In the genomic region with DNA sequence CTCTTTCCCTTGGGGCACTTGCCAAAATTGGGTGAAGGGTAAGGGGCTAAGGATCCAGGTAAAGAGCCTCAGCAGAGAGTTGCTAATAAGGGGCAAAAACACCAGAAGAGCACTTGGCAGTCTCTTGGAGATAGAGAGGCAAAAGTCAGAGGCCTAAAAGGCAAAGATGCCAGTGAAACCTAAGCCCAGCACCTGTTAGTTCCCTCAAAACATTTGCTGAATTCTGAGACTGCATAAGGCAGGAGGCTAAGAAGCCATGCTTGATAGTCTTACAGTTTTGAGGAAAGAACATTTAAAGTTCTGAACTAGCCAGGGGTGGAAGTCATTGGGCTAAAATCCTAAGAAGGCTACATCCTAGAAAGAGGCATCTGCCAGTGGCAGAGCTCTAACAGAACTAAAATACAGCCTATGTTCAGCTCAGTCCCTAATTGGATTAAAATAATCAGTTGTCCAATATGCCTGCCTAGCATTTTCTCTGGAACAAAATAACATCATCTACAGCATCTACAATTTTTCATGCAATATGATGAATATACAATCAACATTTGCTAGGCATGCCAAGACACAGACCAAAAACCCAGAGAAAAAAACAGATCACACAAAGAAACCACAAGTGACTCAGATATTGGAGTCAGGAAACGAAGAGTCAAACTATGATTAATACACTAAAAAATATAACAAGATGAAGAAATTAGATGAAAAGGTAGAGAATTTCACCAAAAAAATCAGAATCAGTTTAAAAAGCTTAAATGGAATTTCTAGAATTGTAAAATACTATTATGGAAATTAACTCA, we compare ENCODE assay signal across 19 cellular contexts. TPM values are rescaled to one million over a fixed set of nuclear protein-coding genes. Genes with fewer than 3 reads are reported as not detected.
DNase-seq lines count a peak whose midpoint lies in the region; ATAC-seq, FAIRE-seq and TF ChIP-seq lines count a peak whose summit lies in the region.
"Had no signal": no experiment of that assay in that cellular context is flagged by ENCODE, and none has a peak within 500 bp of the region (broad histone marks: within the 10 kb centered on the region; RNA-seq: fewer than 3 reads in every experiment).

No MANE protein-coding gene starts in this region.

- peak; percentile 73 for FAIRE-seq in keratinocyte (lab: Jason Lieb, UNC)
- FAIRE-seq: HTR-8/SVneo had no signal

- no peak for TF ChIP-seq CTCF in IMR-90 (conservative IDR thresholded peaks at IDR 0.05; ENCODE audit: low read depth, low read length)
- no peak for TF ChIP-seq CTCF in mammary epithelial cell (conservative IDR thresholded peaks at IDR 0.05 in 1 of 2, IDR thresholded peaks at IDR 0.05 in 1 of 2; ENCODE audit: extremely low read depth in 1 of 2, insufficient read depth in 1 of 2, low read depth in 1 of 2, low read length in 2 of 2)
- no peak for TF ChIP-seq CTCF in keratinocyte (optimal IDR thresholded peaks at IDR 0.05 in 1 of 3, IDR thresholded peaks at IDR 0.05 in 1 of 3, conservative IDR thresholded peaks at IDR 0.05 in 1 of 3; ENCODE audit: extremely low read depth in 1 of 3, insufficient read depth in 2 of 3, low read length in 3 of 3)
- no peak for TF ChIP-seq CTCF in activated CD8-positive, alpha-beta T cell treated with anti-CD3 and anti-CD28 coated beads for 36 hours (IDR thresholded peaks at IDR 0.05)

- no peak overlapping the region for H3K9ac ChIP-seq in IMR-90 (ENCODE audit: low read depth, low read length)
- peak overlapping the region; percentile 57 for H3K9ac ChIP-seq in mammary epithelial cell (ENCODE audit: insufficient read depth, low read length)
- H3K9ac ChIP-seq in keratinocyte (ENCODE audit: control insufficient read depth, extremely low read depth, insufficient read depth, low read length) = peak overlapping the region; percentile 49
- H3K9ac ChIP-seq: neural progenitor cell had no signal

- H2BK15ac ChIP-seq in IMR-90 (ENCODE audit: low read depth, low read length) = no peak overlapping the region

- no peak overlapping the region for H2BK120ac ChIP-seq in IMR-90 (ENCODE audit: low read depth, low read length)

- peaks cover 8% of the 10 kb centered on the region for H3K27me3 ChIP-seq in IMR-90 (ENCODE audit: control insufficient read depth, insufficient read depth, low read length)
- no peaks in the 10 kb centered on the region for H3K27me3 ChIP-seq in mammary epithelial cell (ENCODE audit: insufficient read depth, low read length)
- H3K27me3 ChIP-seq in keratinocyte (ENCODE audit: control insufficient read depth, extremely low read depth, insufficient read depth, low read length) = no peaks in the 10 kb centered on the region
- no peaks in the 10 kb centered on the region for H3K27me3 ChIP-seq in H7 (ENCODE audit: control insufficient read depth, insufficient read depth, low read length)
- H3K27me3 ChIP-seq: SJCRH30 had no signal

- no peaks in the 10 kb centered on the region for H3K9me1 ChIP-seq in IMR-90 (ENCODE audit: insufficient read depth, low read length)
- no peaks in the 10 kb centered on the region for H3K9me1 ChIP-seq in keratinocyte (ENCODE audit: control insufficient read depth, extremely low read depth, insufficient read depth, low read length)

- no peak overlapping the region for H4K5ac ChIP-seq in IMR-90 (ENCODE audit: low read depth, low read length)

- H3K36me3 Mint-ChIP-seq in activated CD8-positive, alpha-beta T cell treated with anti-CD3 and anti-CD28 coated beads for 36 hours (ENCODE audit: low read depth) = peaks cover 4% of the 10 kb centered on the region
- H3K36me3 Mint-ChIP-seq: neural progenitor cell had no signal

- TF ChIP-seq RAD21 in IMR-90 (IDR thresholded peaks at IDR 0.05; ENCODE audit: low read length) = no peak

- H3K27ac Mint-ChIP-seq in activated CD8-positive, alpha-beta T cell treated with anti-CD3 and anti-CD28 coated beads for 36 hours = no peak overlapping the region
- H3K27ac Mint-ChIP-seq: effector memory CD8-positive, alpha-beta T cell; mesothelial cell of epicardium; neural progenitor cell had no signal

- H3K79me2 ChIP-seq in mammary epithelial cell (ENCODE audit: insufficient read depth, low read length) = peaks cover 91% of the 10 kb centered on the region
- peaks cover 60% of the 10 kb centered on the region for H3K79me2 ChIP-seq in keratinocyte (ENCODE audit: control insufficient read depth, insufficient read depth, low read length)

- peaks cover 12% of the 10 kb centered on the region for H3K9me3 Mint-ChIP-seq in activated CD8-positive, alpha-beta T cell treated with anti-CD3 and anti-CD28 coated beads for 36 hours

- H4K20me1 ChIP-seq in IMR-90 (ENCODE audit: insufficient read depth, low read length) (no peaks in the 10 kb centered on the region), mammary epithelial cell (ENCODE audit: insufficient read depth, low read length) (no peaks in the 10 kb centered on the region), keratinocyte (ENCODE audit: control insufficient read depth, extremely low read depth, insufficient read depth, low read length) (no peaks in the 10 kb centered on the region)

- H3K79me1 ChIP-seq in IMR-90 (ENCODE audit: low read depth in 1 of 2, low read length in 2 of 2) = no peaks in the 10 kb centered on the region

- H2AFZ ChIP-seq in IMR-90 (replicated peaks; ENCODE audit: low read length, poor library complexity) (no peak overlapping the region), mammary epithelial cell (ENCODE audit: low read depth, low read length) (peak overlapping the region; percentile 12), keratinocyte (ENCODE audit: control insufficient read depth, low read length) (no peak overlapping the region)
- H2AFZ ChIP-seq: neural progenitor cell had no signal

- no peak overlapping the region for H3K56ac ChIP-seq in IMR-90 (ENCODE audit: extremely low read depth, insufficient read depth, low read length)

- no peak overlapping the region for H3K23ac ChIP-seq in IMR-90 (ENCODE audit: low read depth, low read length)

- no peak overlapping the region for H3K27ac ChIP-seq in IMR-90 (ENCODE audit: insufficient read depth, low read length)
- H3K27ac ChIP-seq in mammary epithelial cell (ENCODE audit: insufficient read depth, low read depth, low read length) = peak overlapping the region; percentile 98
- H3K27ac ChIP-seq in keratinocyte (ENCODE audit: control insufficient read depth, insufficient read depth, low read length) = peak overlapping the region; percentile 87
- H3K27ac ChIP-seq: adrenal gland, gastroesophageal sphincter, neural progenitor cell, SJCRH30, thoracic aorta had no signal

- H2BK5ac ChIP-seq in IMR-90 (ENCODE audit: low read depth, low read length, poor library complexity, severe bottlenecking) = no peak overlapping the region

- no peak overlapping the region for H3K14ac ChIP-seq in IMR-90 (replicated peaks; ENCODE audit: low read depth, low read length)

- TF ChIP-seq POLR2A in IMR-90 (IDR thresholded peaks at IDR 0.05; ENCODE audit: low read depth, low read length) = no peak

- H3K36me3 ChIP-seq in IMR-90 (ENCODE audit: control insufficient read depth, insufficient read depth, low read length) = no peaks in the 10 kb centered on the region
- H3K36me3 ChIP-seq in mammary epithelial cell (ENCODE audit: insufficient read depth, low read length) = no peaks in the 10 kb centered on the region
- no peaks in the 10 kb centered on the region for H3K36me3 ChIP-seq in keratinocyte (ENCODE audit: control insufficient read depth in 2 of 2, extremely low read depth in 1 of 2, insufficient read depth in 2 of 2, low read length in 2 of 2)
- no peaks in the 10 kb centered on the region for H3K36me3 ChIP-seq in H7 (replicated peaks; ENCODE audit: control insufficient read depth, insufficient read depth, low read length)
- H3K36me3 ChIP-seq: adrenal gland, BE2C, gastroesophageal sphincter, neural progenitor cell, SJCRH30, thoracic aorta had no signal

- no peak overlapping the region for H3K18ac ChIP-seq in IMR-90 (ENCODE audit: low read depth, low read length)

- no peak overlapping the region for H4K8ac ChIP-seq in IMR-90 (ENCODE audit: low read depth in 2 of 2, low read length in 2 of 2)

- DNase-seq in GM03348 (ENCODE audit: low spot score) = peak; percentile 16
- DNase-seq in IMR-90 = peak; percentile 18
- DNase-seq in mammary epithelial cell = peak; percentile 92
- peak; percentile 57 for DNase-seq in keratinocyte (ENCODE audit: low read depth, low spot score)
- DNase-seq in H7 = no peak
- DNase-seq in activated CD8-positive, alpha-beta T cell treated with anti-CD3 and anti-CD28 coated beads for 36 hours = no peak
- DNase-seq in NCI-H2227 treated with DMSO at 0.1 percent for 48 hours (lab: John Stamatoyannopoulos, UW) = no peak
- DNase-seq: adrenal gland; BE2C; Caco-2; effector memory CD8-positive, alpha-beta T cell; NCI-H146; NCI-H345; SJCRH30 had no signal

- no TSS peak for BruUV-seq in IMR-90 (replicated peaks; lab: Mats Ljungman, UMichigan)
- no TSS peak for BruUV-seq in mammary epithelial cell (replicated peaks; lab: Mats Ljungman, UMichigan)

- no peak overlapping the region for H3K4me3 Mint-ChIP-seq in activated CD8-positive, alpha-beta T cell treated with anti-CD3 and anti-CD28 coated beads for 36 hours
- H3K4me3 Mint-ChIP-seq: effector memory CD8-positive, alpha-beta T cell; mesothelial cell of epicardium; neural progenitor cell had no signal

- no peak overlapping the region for H3K4ac ChIP-seq in IMR-90 (ENCODE audit: low read depth, low read length)

- WGBS in IMR-90 (ENCODE audit: extremely low coverage in 2 of 2, insufficient read length in 1 of 2), 2 experiments = no CpG with 5 or more reads among the region's 1 CpG
- 0% methylated on average over 1 of the region's 1 CpG for WGBS in mammary epithelial cell (ENCODE audit: low coverage, missing lambda C conversion rate)

- H3K9me3 ChIP-seq in IMR-90 (ENCODE audit: control insufficient read depth, insufficient read depth, low read length) (0 out of 2 replicates have a peak, but pooled peaks cover 2% of the 10 kb centered on the region), mammary epithelial cell (replicated peaks; ENCODE audit: insufficient read depth, low read length) (peaks cover 5% of the 10 kb centered on the region), keratinocyte (ENCODE audit: control insufficient read depth, low read depth, low read length) (no peaks in the 10 kb centered on the region)
- H3K9me3 ChIP-seq: BE2C, SJCRH30 had no signal

- POLR2A ChIA-PET in IMR-90 (lab: Charles Lee; ENCODE audit: unreplicated experiment) = no interaction called here
- POLR2A ChIA-PET in activated CD8-positive, alpha-beta T cell treated with anti-CD3 and anti-CD28 coated beads for 36 hours (lab: Charles Lee) = interaction anchor here (0.7 kb wide), 1 partner anchor 81 kb away, joined by 3 read pairs; no protein-coding TSS in a partner anchor

- H3K4me3 ChIP-seq in IMR-90 (ENCODE audit: insufficient read depth, low read depth, low read length) (no peak overlapping the region), mammary epithelial cell (replicated peaks in 1 of 3; ENCODE audit: insufficient read depth in 1 of 3, low read depth in 2 of 3, low read length in 3 of 3) (no peak overlapping the region), keratinocyte (ENCODE audit: control insufficient read depth in 2 of 3, extremely low read depth in 1 of 3, insufficient read depth in 2 of 3, low read depth in 1 of 3, low read length in 3 of 3) (peak overlapping the region in 1 of 3 experiments; percentile 6), H7 (ENCODE audit: insufficient read depth, low read depth, low read length) (no peak overlapping the region)
- H3K4me3 ChIP-seq: adrenal gland, gastroesophageal sphincter, neural progenitor cell, SJCRH30, thoracic aorta had no signal

- no peak overlapping the region for H2BK20ac ChIP-seq in IMR-90 (ENCODE audit: low read depth, low read length)

- H2AK5ac ChIP-seq in IMR-90 (ENCODE audit: low read depth, low read length) = no peak overlapping the region

- no peak for ATAC-seq in IMR-90 (ENCODE audit: low read depth)
- no peak for ATAC-seq in activated CD8-positive, alpha-beta T cell treated with anti-CD3 and anti-CD28 coated beads for 36 hours
- ATAC-seq: effector memory CD8-positive, alpha-beta T cell; gastroesophageal sphincter had no signal

- no peak overlapping the region for H2AK9ac ChIP-seq in IMR-90 (replicated peaks; ENCODE audit: low read depth, low read length, poor library complexity)

- CTCF ChIA-PET in IMR-90 (lab: Yijun Ruan, JAX) = no interaction called here
- CTCF ChIA-PET in mammary epithelial cell (lab: Charles Lee; ENCODE audit: low non-redundant PET) = no interaction called here
- CTCF ChIA-PET in activated CD8-positive, alpha-beta T cell treated with anti-CD3 and anti-CD28 coated beads for 36 hours (lab: Charles Lee) = interaction anchor here (1.0 to 1.5 kb wide), 2 partner anchors 16 to 21 kb away, joined by 3 to 4 read pairs; a partner anchor contains a TSS

- in situ Hi-C loops in IMR-90 (cut with MboI; ENCODE audit: low sequenced_read_pairs) (loop anchor here (25.0 kb wide), 1 partner anchor 1413 kb away; no protein-coding TSS in a partner anchor), mammary epithelial cell (cut with MboI; ENCODE audit: low sequenced_read_pairs in 2 of 2) (loop anchor here in 1 of 2 donors (10.0 to 25.0 kb wide), 3 partner anchors 55 to 863 kb away; no protein-coding TSS in a partner anchor)

- H4K91ac ChIP-seq in IMR-90 (ENCODE audit: insufficient read depth, low read depth, low read length) = no peak overlapping the region

- peaks cover 39% of the 10 kb centered on the region for H3K27me3 Mint-ChIP-seq in activated CD8-positive, alpha-beta T cell treated with anti-CD3 and anti-CD28 coated beads for 36 hours

- no peaks in the 10 kb centered on the region for H3K4me1 Mint-ChIP-seq in activated CD8-positive, alpha-beta T cell treated with anti-CD3 and anti-CD28 coated beads for 36 hours (ENCODE audit: low read depth)
- H3K4me1 Mint-ChIP-seq: mesothelial cell of epicardium, neural progenitor cell had no signal

- no peaks in the 10 kb centered on the region for H3K4me1 ChIP-seq in IMR-90 (ENCODE audit: control insufficient read depth, insufficient read depth, low read length)
- H3K4me1 ChIP-seq in mammary epithelial cell (ENCODE audit: insufficient read depth, low read length) = peaks cover 41% of the 10 kb centered on the region
- H3K4me1 ChIP-seq in keratinocyte (ENCODE audit: control insufficient read depth, extremely low read depth, insufficient read depth, low read length) = peaks cover 39% of the 10 kb centered on the region
- H3K4me1 ChIP-seq: adrenal gland, BE2C, Caco-2, gastroesophageal sphincter, neural progenitor cell, SJCRH30 had no signal

- intact Hi-C loops in IMR-90 (cut with micrococcal nuclease) = no loop called here
- intact Hi-C loops in mammary epithelial cell (cut with micrococcal nuclease) = no loop called here
- intact Hi-C loops in activated CD8-positive, alpha-beta T cell treated with anti-CD3 and anti-CD28 coated beads for 36 hours (cut with micrococcal nuclease) = no loop called here

- dilution Hi-C loops in IMR-90 (cut with HindIII; ENCODE audit: low sequenced_read_pairs, unreplicated experiment) (no loop called here), mammary epithelial cell (cut with HindIII; ENCODE audit: low sequenced_read_pairs) (no loop called here), keratinocyte (cut with MboI; ENCODE audit: extremely low pct_ligation_motif_present, low sequenced_read_pairs) (no loop called here)

- H3K4me2 ChIP-seq in IMR-90 (ENCODE audit: low read depth, low read length) (no peak overlapping the region), mammary epithelial cell (ENCODE audit: insufficient read depth, low read depth, low read length) (peak overlapping the region; percentile 49), keratinocyte (ENCODE audit: control insufficient read depth, extremely low read depth, insufficient read depth, low read depth, low read length) (peak overlapping the region; percentile 61)
- H3K4me2 ChIP-seq: neural progenitor cell had no signal

RNA-seq across cellular contexts. Expression of a gene that starts 7.7 kb away (rescaled TPM):
- 0.56 and 0.72 TPM in 2 replicates for total RNA-seq in IMR-90 (2012; rRNA removed)
- 0.43 and 0.44 TPM in 2 replicates for polyA plus RNA-seq in IMR-90 (2012; rRNA removed)
- 0.10 and 0.18 TPM in 2 replicates for polyA plus RNA-seq in IMR-90 (2012; cell fraction: cytosol; rRNA removed)
- polyA plus RNA-seq in IMR-90 (2012; cell fraction: nucleus; rRNA removed; ENCODE audit: low replicate concordance) = 0.12 and 0.13 TPM in 2 replicates
- total RNA-seq in mammary epithelial cell = 10 to 100 TPM; 20.2 to 24.1 TPM
- 19.5 TPM for polyA plus RNA-seq in mammary epithelial cell
- 14.0 TPM for polyA minus RNA-seq in mammary epithelial cell
- 9.0 to 12.7 TPM (median 12.2 TPM) in 3 replicates for polyA plus RNA-seq in keratinocyte
- 5.1 TPM for polyA plus RNA-seq in keratinocyte (2011; ENCODE audit: low read depth)
- 8.5 and 11.4 TPM in 2 replicates for polyA plus RNA-seq in keratinocyte (2011; cell fraction: cytosol; rRNA removed)
- 11.7 and 12.2 TPM in 2 replicates for polyA plus RNA-seq in keratinocyte (2011; cell fraction: nucleus; rRNA removed)
- polyA plus RNA-seq in keratinocyte (2012; ENCODE audit: low replicate concordance) = 6.4 and 10.8 TPM in 2 replicates
- polyA minus RNA-seq in keratinocyte = 11.2 to 20.1 TPM (median 17.2 TPM) in 3 replicates
- 9.4 TPM for polyA minus RNA-seq in keratinocyte (2011; cell fraction: cytosol; rRNA and poly(A)+ RNA removed)
- polyA minus RNA-seq in keratinocyte (2011; cell fraction: nucleus; rRNA and poly(A)+ RNA removed) = 19.1 and 29.4 TPM in 2 replicates
- total RNA-seq in H7 (2014; rRNA removed; shearing (Covaris generic)) = 34.3 and 48.6 TPM in 2 replicates
- not detected for total RNA-seq in activated CD8-positive, alpha-beta T cell treated with anti-CD3 and anti-CD28 coated beads for 36 hours
- total RNA-seq: Caco-2 had no signal

RNA-seq across cellular contexts. Expression of a gene that starts 21.6 kb away (rescaled TPM):
- total RNA-seq in IMR-90 (2012; rRNA removed) (45.2 and 45.8 TPM in 2 replicates), mammary epithelial cell (10 to 100 TPM; 32.3 to 38.8 TPM)
- polyA plus RNA-seq in IMR-90 (2012; rRNA removed) (25.6 and 27.6 TPM in 2 replicates), mammary epithelial cell (29.7 TPM), keratinocyte (26.4 to 48.6 TPM (median 34.2 TPM) in 3 replicates)
- polyA plus RNA-seq in IMR-90 (2012; cell fraction: cytosol; rRNA removed) = 3.7 and 7.0 TPM in 2 replicates
- 2.5 and 24.9 TPM in 2 replicates for polyA plus RNA-seq in IMR-90 (2012; cell fraction: nucleus; rRNA removed; ENCODE audit: low replicate concordance)
- polyA minus RNA-seq in mammary epithelial cell (50.3 TPM), keratinocyte (6.5 to 45.7 TPM (median 22.4 TPM) in 3 replicates)
- polyA plus RNA-seq in keratinocyte (2011; ENCODE audit: low read depth) = 8.2 TPM
- 23.0 and 35.5 TPM in 2 replicates for polyA plus RNA-seq in keratinocyte (2011; cell fraction: cytosol; rRNA removed)
- polyA plus RNA-seq in keratinocyte (2011; cell fraction: nucleus; rRNA removed) = 22.6 and 27.2 TPM in 2 replicates
- polyA plus RNA-seq in keratinocyte (2012; ENCODE audit: low replicate concordance) = 39.2 and 41.6 TPM in 2 replicates
- polyA minus RNA-seq in keratinocyte (2011; cell fraction: cytosol; rRNA and poly(A)+ RNA removed) = 20.9 TPM
- 14.4 and 20.7 TPM in 2 replicates for polyA minus RNA-seq in keratinocyte (2011; cell fraction: nucleus; rRNA and poly(A)+ RNA removed)
- total RNA-seq in H7 (2014; rRNA removed; shearing (Covaris generic)) = 95.8 and 101 TPM in 2 replicates
- total RNA-seq in activated CD8-positive, alpha-beta T cell treated with anti-CD3 and anti-CD28 coated beads for 36 hours = 10 to 100 TPM; 55.8 to 56.8 TPM

Comparison
In these comparisons a context has a peak if more than half of its experiments do, and no peak if none do; other contexts are left out.
1. DNase-seq: peak in GM03348 (single experiment), IMR-90 (single experiment), mammary epithelial cell (single experiment) and keratinocyte (single experiment); none in H7 (single experiment), activated CD8-positive, alpha-beta T cell treated with anti-CD3 and anti-CD28 coated beads for 36 hours (single experiment) and NCI-H2227 treated with DMSO at 0.1 percent for 48 hours (single experiment).
2. RNA of a gene that starts 7.7 kb away (total RNA-seq): 34.3 to 48.6 TPM in H7 and 20.2 to 24.1 TPM in mammary epithelial cell; 0.56 to 0.72 TPM in IMR-90 and not detected in activated CD8-positive, alpha-beta T cell treated with anti-CD3 and anti-CD28 coated beads for 36 hours; every median in the first group is over 10 times any median in the second.